Comparison of ENCODE assay signal across 2 cellular contexts in the genomic region with DNA sequence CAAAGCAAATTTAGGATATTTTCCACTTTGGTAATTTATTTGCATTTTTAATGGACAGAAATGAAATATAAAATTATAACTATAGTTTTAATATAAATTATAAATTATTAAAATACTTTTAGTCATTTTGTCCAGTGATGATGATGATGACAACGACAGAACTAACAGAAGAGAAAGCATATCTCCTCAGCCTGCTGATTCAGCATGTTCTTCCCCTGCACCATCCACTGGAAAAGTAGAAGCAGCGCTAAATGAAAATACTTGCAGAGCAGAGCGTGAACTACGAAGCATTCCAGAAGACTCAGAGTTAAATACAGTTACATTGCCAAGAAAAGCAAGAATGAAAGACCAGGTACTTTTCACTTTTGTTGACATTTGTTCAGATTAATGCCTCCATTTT.
TF ChIP-seq lines count a peak whose summit lies in the region.

No MANE protein-coding gene starts in this region.

TF ChIP-seq in HepG2, 621 proteins besides CTCF, POLR2A, EP300 and RAD21 (continued from another document):
- TF ChIP-seq, protein P1, sequence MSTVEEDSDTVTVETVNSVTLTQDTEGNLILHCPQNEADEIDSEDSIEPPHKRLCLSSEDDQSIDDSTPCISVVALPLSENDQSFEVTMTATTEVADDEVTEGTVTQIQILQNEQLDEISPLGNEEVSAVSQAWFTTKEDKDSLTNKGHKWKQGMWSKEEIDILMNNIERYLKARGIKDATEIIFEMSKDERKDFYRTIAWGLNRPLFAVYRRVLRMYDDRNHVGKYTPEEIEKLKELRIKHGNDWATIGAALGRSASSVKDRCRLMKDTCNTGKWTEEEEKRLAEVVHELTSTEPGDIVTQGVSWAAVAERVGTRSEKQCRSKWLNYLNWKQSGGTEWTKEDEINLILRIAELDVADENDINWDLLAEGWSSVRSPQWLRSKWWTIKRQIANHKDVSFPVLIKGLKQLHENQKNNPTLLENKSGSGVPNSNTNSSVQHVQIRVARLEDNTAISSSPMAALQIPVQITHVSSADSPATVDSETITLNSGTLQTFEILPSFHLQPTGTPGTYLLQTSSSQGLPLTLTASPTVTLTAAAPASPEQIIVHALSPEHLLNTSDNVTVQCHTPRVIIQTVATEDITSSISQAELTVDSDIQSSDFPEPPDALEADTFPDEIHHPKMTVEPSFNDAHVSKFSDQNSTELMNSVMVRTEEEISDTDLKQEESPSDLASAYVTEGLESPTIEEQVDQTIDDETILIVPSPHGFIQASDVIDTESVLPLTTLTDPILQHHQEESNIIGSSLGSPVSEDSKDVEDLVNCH (CRISPR knock-in tag; IDR thresholded peaks at IDR 0.05) = no peak
- TF ChIP-seq MYPOP (CRISPR knock-in tag; IDR thresholded peaks at IDR 0.05) (no peak), EZH2 (conservative IDR thresholded peaks at IDR 0.05; ENCODE audit: low read depth, low read length) (no peak), MTF2 (CRISPR knock-in tag; IDR thresholded peaks at IDR 0.05; ENCODE audit: borderline replicate concordance) (no peak), MTA3 (CRISPR knock-in tag; IDR thresholded peaks at IDR 0.05) (no peak), ZNF350 (CRISPR knock-in tag; IDR thresholded peaks at IDR 0.05; ENCODE audit: borderline replicate concordance, low read depth) (no peak), HNF4G (IDR thresholded peaks at IDR 0.05; ENCODE audit: borderline replicate concordance, low read depth, low read length) (no peak), HNF4G (CRISPR knock-in tag; IDR thresholded peaks at IDR 0.05; ENCODE audit: borderline replicate concordance, low read depth) (no peak), MAFF (IDR thresholded peaks at IDR 0.05; ENCODE audit: low read depth, low read length) (peak; percentile 79), HMGA1 (CRISPR knock-in tag; conservative IDR thresholded peaks at IDR 0.05) (no peak), NFKB2 (CRISPR knock-in tag; IDR thresholded peaks at IDR 0.05; ENCODE audit: borderline replicate concordance) (no peak), RFX3 (CRISPR knock-in tag; IDR thresholded peaks at IDR 0.05) (no peak)
- TF ChIP-seq, protein P2, sequence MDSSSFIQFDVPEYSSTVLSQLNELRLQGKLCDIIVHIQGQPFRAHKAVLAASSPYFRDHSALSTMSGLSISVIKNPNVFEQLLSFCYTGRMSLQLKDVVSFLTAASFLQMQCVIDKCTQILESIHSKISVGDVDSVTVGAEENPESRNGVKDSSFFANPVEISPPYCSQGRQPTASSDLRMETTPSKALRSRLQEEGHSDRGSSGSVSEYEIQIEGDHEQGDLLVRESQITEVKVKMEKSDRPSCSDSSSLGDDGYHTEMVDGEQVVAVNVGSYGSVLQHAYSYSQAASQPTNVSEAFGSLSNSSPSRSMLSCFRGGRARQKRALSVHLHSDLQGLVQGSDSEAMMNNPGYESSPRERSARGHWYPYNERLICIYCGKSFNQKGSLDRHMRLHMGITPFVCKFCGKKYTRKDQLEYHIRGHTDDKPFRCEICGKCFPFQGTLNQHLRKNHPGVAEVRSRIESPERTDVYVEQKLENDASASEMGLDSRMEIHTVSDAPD (CRISPR knock-in tag; IDR thresholded peaks at IDR 0.05) = no peak
- TF ChIP-seq, protein P3, sequence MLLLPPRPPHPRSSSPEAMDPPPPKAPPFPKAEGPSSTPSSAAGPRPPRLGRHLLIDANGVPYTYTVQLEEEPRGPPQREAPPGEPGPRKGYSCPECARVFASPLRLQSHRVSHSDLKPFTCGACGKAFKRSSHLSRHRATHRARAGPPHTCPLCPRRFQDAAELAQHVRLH (CRISPR knock-in tag; IDR thresholded peaks at IDR 0.05; ENCODE audit: borderline replicate concordance, low read depth) = no peak
- TF ChIP-seq, protein P4, sequence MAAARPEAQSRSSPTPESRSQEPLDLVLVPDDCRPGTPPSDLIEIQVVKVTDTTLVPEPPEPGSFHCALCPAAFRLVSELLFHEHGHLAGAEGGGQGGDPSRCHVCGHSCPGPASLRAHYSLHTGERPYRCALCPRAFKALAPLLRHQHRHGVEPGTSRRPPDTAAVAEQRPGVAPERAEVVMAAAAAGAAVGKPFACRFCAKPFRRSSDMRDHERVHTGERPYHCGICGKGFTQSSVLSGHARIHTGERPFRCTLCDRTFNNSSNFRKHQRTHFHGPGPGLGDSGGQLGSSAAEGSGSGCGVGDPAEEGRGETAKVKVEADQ (CRISPR knock-in tag; IDR thresholded peaks at IDR 0.05; ENCODE audit: borderline replicate concordance) = no peak
TF ChIP-seq in HepG2: peak in this region for 2.

TF ChIP-seq in K562, 482 proteins besides CTCF, POLR2A, EP300 and RAD21 (continued from another document):
- TF ChIP-seq PRDM10 (IDR thresholded peaks at IDR 0.05; ENCODE audit: partially characterized antibody) (no peak), C11orf30 (IDR thresholded peaks at IDR 0.05; ENCODE audit: low read depth) (peak; percentile 73), MAFG (tag; conservative IDR thresholded peaks at IDR 0.05) (peak; percentile 48), MAFK (IDR thresholded peaks at IDR 0.05; ENCODE audit: low read length) (peak; percentile 55; the same call in 1 of the 2 replicates), TFAP4 (CRISPR knock-in tag; IDR thresholded peaks at IDR 0.05; ENCODE audit: borderline replicate concordance) (no peak), POLR2B (IDR thresholded peaks at IDR 0.05; ENCODE audit: low read depth, partially characterized antibody) (no peak), ILF3 (IDR thresholded peaks at IDR 0.05; ENCODE audit: borderline replicate concordance) (no peak), ATF2 (CRISPR knock-in tag; IDR thresholded peaks at IDR 0.05) (no peak), FOXJ2 (tag; IDR thresholded peaks at IDR 0.05) (no peak), HMGN3 (IDR thresholded peaks at IDR 0.05; ENCODE audit: borderline replicate concordance, extremely low read depth, insufficient read length, low read depth, low read length) (no peak)
